In the genomic region with DNA sequence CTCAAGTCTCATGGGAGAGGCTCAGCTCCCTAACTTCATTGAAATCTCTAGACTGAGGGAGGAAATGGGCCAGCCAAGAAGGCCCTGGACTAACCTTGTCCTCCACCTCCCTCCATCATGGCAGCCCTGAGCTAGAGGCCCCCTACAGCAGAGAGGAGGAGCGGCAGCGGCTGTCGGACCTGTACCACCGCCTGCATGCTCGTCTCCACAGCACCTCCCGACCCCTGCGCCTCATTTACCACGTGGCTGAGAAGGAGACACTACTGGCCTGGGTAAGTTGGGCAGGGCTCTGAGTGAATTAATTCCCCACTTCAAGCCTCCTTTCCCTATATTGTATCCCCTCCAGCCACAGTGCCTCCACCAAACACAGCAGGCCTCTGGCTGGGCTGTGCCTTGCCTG, we compare ENCODE assay signal across 28 cellular contexts. TPM values are rescaled to one million over a fixed set of nuclear protein-coding genes. Genes with fewer than 3 reads are reported as not detected.
"Had no signal": no experiment of that assay in that cellular context is flagged by ENCODE, and none has a peak within 500 bp of the region (broad histone marks: within the 10 kb centered on the region; RNA-seq: fewer than 3 reads in every experiment).

No MANE protein-coding gene starts in this region.

- ATAC-seq: activated CD8-positive, alpha-beta T cell treated with anti-CD3 and anti-CD28 coated beads, Interleukin-2, amount 10 ng/mL, durations not matched to agents 7 days and 5 days; PC-3 had no signal

- H3K9me3 ChIP-seq: Peyer's patch had no signal

- H3K27ac ChIP-seq: cardiac muscle cell, Peyer's patch, VCaP had no signal

- H3K4me3 ChIP-seq: cardiac muscle cell, Peyer's patch had no signal

- H3K27ac Mint-ChIP-seq: activated B cell treated with CpG ODN at 0.5 μM for 24 hours; activated naive CD8-positive, alpha-beta T cell treated with anti-CD3 and anti-CD28 coated beads for 36 hours had no signal

- H3K4me3 Mint-ChIP-seq: activated B cell treated with CpG ODN at 0.5 μM for 24 hours; activated CD8-positive, alpha-beta T cell treated with anti-CD3 and anti-CD28 coated beads, Interleukin-2, amount 10 ng/mL, durations not matched to agents 7 days and 5 days; activated naive CD4-positive, alpha-beta T cell treated with anti-CD3 and anti-CD28 coated beads, Interleukin-2, amount 10 ng/mL, durations not matched to agents 7 days and 5 days; activated naive CD8-positive, alpha-beta T cell treated with anti-CD3 and anti-CD28 coated beads for 36 hours; activated T-cell treated with anti-CD3 and anti-CD28 coated beads, Interleukin-2, amount 50 U/mL, for 24 hours had no signal

- H3K27me3 ChIP-seq: cardiac muscle cell, Peyer's patch had no signal

- H3K27me3 Mint-ChIP-seq: activated B cell treated with CpG ODN at 0.5 μM for 24 hours; activated naive CD4-positive, alpha-beta T cell treated with anti-CD3 and anti-CD28 coated beads, Interleukin-2, amount 10 ng/mL, durations not matched to agents 7 days and 5 days; activated naive CD8-positive, alpha-beta T cell treated with anti-CD3 and anti-CD28 coated beads for 36 hours; activated T-cell treated with anti-CD3 and anti-CD28 coated beads, Interleukin-2, amount 50 U/mL, for 24 hours had no signal

- DNase-seq: activated B cell treated with CpG ODN at 0.5 μM for 24 hours; activated CD4-positive, alpha-beta T cell treated with anti-CD3 and anti-CD28 coated beads for 4 hours; activated CD4-positive, CD25-positive, alpha-beta regulatory T cell treated with anti-CD3 and anti-CD28 coated beads, Interleukin-2, amount 50 U/mL, for 72 hours; activated CD8-positive, alpha-beta T cell treated with anti-CD3 and anti-CD28 coated beads, Interleukin-2, amount 10 ng/mL, durations not matched to agents 7 days and 5 days; activated gamma-delta T cell treated with Interleukin-2 at 50 U/mL for 16 hours; activated naive CD4-positive, alpha-beta T cell treated with anti-CD3 and anti-CD28 coated beads, Interleukin-2, amount 10 ng/mL, durations not matched to agents 7 days and 5 days; activated naive CD8-positive, alpha-beta T cell treated with anti-CD3 and anti-CD28 coated beads for 36 hours; activated T-cell treated with anti-CD3 and anti-CD28 coated beads, Interleukin-2, amount 50 U/mL, for 24 hours; amniotic stem cell; aorta; Kasumi-1; KG1; MM.1S; MV-4-11; NCI-H1092; NCI-H1436 treated with DMSO at 0.1 percent for 48 hours; NCI-H1694 treated with DMSO at 0.1 percent for 48 hours; NCI-H2029; NCI-H345; NCI-H524 treated with DMSO at 0.1 percent for 48 hours; PC-3; Peyer's patch; RPMI8226; SHP77 treated with DMSO at 0.1 percent for 48 hours; T-helper 9 cell had no signal

- H3K9me3 Mint-ChIP-seq: activated B cell treated with CpG ODN at 0.5 μM for 24 hours; activated naive CD4-positive, alpha-beta T cell treated with anti-CD3 and anti-CD28 coated beads, Interleukin-2, amount 10 ng/mL, durations not matched to agents 7 days and 5 days; activated naive CD8-positive, alpha-beta T cell treated with anti-CD3 and anti-CD28 coated beads for 36 hours; activated T-cell treated with anti-CD3 and anti-CD28 coated beads, Interleukin-2, amount 50 U/mL, for 24 hours had no signal

RNA-seq across cellular contexts. Expression of gene SYCE1L, which starts 3.8 kb away (rescaled TPM):
- total RNA-seq: SK-MEL-5 had no signal
